ENCODE assay signal across 8 cellular contexts in the genomic region with DNA sequence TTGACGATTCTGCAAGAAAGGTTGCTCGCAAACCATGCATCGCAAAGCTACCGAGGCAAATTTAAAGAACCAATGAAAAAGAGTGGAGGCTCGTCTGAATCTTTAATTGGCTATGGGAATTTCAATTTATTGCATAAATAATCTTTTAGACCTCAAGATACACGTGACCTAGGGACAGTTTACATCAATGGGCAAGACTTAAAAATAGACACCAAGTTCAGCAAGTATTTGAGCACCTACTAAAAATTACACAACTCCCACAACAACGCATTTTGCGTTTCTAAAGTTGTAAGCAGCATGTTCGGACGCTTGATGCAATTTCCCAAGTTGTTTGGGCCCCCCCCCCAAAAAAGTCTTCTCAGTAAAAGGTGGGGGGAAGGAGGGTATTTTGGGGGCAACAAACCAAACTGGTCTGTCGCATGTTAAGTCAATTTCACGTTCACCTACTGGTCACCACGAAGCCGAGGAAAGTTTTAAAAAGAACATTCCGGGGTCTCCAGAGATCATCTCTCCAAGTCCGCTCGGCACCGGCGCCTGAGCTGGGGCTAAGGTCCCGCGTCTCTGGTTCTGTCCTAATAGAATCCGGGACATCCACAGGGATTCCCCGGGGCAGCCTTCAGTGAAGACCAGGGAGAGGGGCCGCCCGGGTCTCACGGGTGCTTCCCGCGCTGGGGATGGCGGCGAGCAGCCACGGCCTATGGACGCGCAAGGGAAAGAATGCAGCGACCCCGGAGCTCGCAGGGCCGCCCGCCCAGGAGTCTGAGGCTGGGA. TPM values are rescaled to one million over a fixed set of nuclear protein-coding genes. Genes with fewer than 3 reads are reported as not detected.
A peak's percentile ranks its signal among the peaks of the same experiment; 100 is the strongest.
DNase-seq lines count a peak whose midpoint lies in the region; ATAC-seq and TF ChIP-seq lines count a peak whose summit lies in the region.

No MANE protein-coding gene starts in this region.

- H3K9me3 ChIP-seq in SK-N-SH (no peaks in the 10 kb centered on the region), mucosa of rectum (ENCODE audit: control insufficient read depth in 2 of 2, low read length in 2 of 2) (no peaks in the 10 kb centered on the region)
- no peaks in the 10 kb centered on the region for H3K9me3 ChIP-seq in effector memory CD4-positive, alpha-beta T cell (ENCODE audit: control insufficient read depth, low read length)

- peaks cover 27 to 32% of the 10 kb centered on the region in 2 experiments; a peak in 3 of 4 replicates for H3K4me1 ChIP-seq in SK-N-SH (ENCODE audit: control insufficient read depth in 1 of 2, insufficient read depth in 2 of 2, low read depth in 1 of 2, low read length in 1 of 2)
- H3K4me1 ChIP-seq in effector memory CD4-positive, alpha-beta T cell (ENCODE audit: control insufficient read depth, insufficient read depth, low read length, poor library complexity, severe bottlenecking) = peaks cover 50% of the 10 kb centered on the region
- peaks cover 41 to 53% of the 10 kb centered on the region in 2 donors for H3K4me1 ChIP-seq in mucosa of rectum (ENCODE audit: control insufficient read depth in 2 of 2, insufficient read depth in 2 of 2, low read length in 2 of 2)

- H3F3A ChIP-seq in SK-N-SH (replicated peaks; ENCODE audit: insufficient read depth) = peaks cover 25% of the 10 kb centered on the region

- CTCF ChIA-PET in SK-N-SH (lab: Yijun Ruan, JAX) = interaction anchor here (0.7 to 2.3 kb wide), 7 partner anchors 9 to 31 kb away, joined by 3 to 11 read pairs (median 6); no protein-coding TSS in a partner anchor

- no peak for TF ChIP-seq RAD21 in SK-N-SH (IDR thresholded peaks at IDR 0.05; ENCODE audit: low read length)

- under 1% methylated on average over 20 of the region's 38 CpGs for WGBS in SK-N-SH (ENCODE audit: low lambda C conversion rate)

- peak; percentile 8 for ATAC-seq in HG03097 (IDR thresholded peaks at IDR 0.05; ENCODE audit: low FRiP score, unreplicated experiment)
- ATAC-seq in HG02852 (IDR thresholded peaks at IDR 0.05; ENCODE audit: unreplicated experiment) = no peak

- peak; percentile 56 for DNase-seq in NCI-H82 (lab: John Stamatoyannopoulos, UW)
- DNase-seq in NCI-H82 treated with DMSO at 0.1 percent for 48 hours (lab: John Stamatoyannopoulos, UW; ENCODE audit: unreplicated experiment) = no peak
- DNase-seq in SK-N-SH = no peak
- DNase-seq in effector memory CD4-positive, alpha-beta T cell = peak in 1 of 3 donors; percentile 5
- no peak for DNase-seq in NK-92 treated with Interleukin-12 subunit alpha and Interleukin-12 subunit beta, amount 100 ng/mL, for 24 hours (lab: John Stamatoyannopoulos, UW)

- H3K79me2 ChIP-seq in SK-N-SH (ENCODE audit: insufficient read depth) = peaks cover 92% of the 10 kb centered on the region

- peak overlapping the region; percentile 74 to 99 for H3K4me3 ChIP-seq in SK-N-SH (ENCODE audit: low read depth in 2 of 2, low read length in 1 of 2)
- H3K4me3 ChIP-seq in effector memory CD4-positive, alpha-beta T cell (ENCODE audit: insufficient read depth, low read depth, low read length, poor library complexity, severe bottlenecking) = peak overlapping the region; percentile 90
- H3K4me3 ChIP-seq in mucosa of rectum (ENCODE audit: low read length in 2 of 2) = peak overlapping the region; percentile 90 to 100

- POLR2A ChIA-PET in SK-N-SH (lab: Yijun Ruan, JAX) = interaction anchor here (0.8 to 1.6 kb wide), 2 partner anchors 9 to 29 kb away, joined by 3 to 5 read pairs; no protein-coding TSS in a partner anchor

- peak overlapping the region; percentile 12; the same call in 1 of the 2 replicates for H2AFZ ChIP-seq in SK-N-SH (ENCODE audit: low read depth)

- TF ChIP-seq CTCF in SK-N-SH (IDR thresholded peaks at IDR 0.05) = no peak

- H3K4me2 ChIP-seq in SK-N-SH = peak overlapping the region; percentile 73

- H3K36me3 ChIP-seq in SK-N-SH (replicated peaks in 1 of 2; ENCODE audit: control insufficient read depth in 1 of 2, insufficient read depth in 2 of 2, low read length in 1 of 2) = peaks cover 9 to 24% of the 10 kb centered on the region in 2 experiments
- no peaks in the 10 kb centered on the region for H3K36me3 ChIP-seq in effector memory CD4-positive, alpha-beta T cell (ENCODE audit: control insufficient read depth, insufficient read depth, low read length)
- peaks cover 4 to 6% of the 10 kb centered on the region in 2 donors for H3K36me3 ChIP-seq in mucosa of rectum (ENCODE audit: control insufficient read depth in 2 of 2, insufficient read depth in 2 of 2, low read length in 2 of 2)

- TF ChIP-seq EP300 in SK-N-SH (IDR thresholded peaks at IDR 0.05; ENCODE audit: borderline replicate concordance in 1 of 2, low read depth in 1 of 2, low read length in 1 of 2) = no peak

- peak overlapping the region; percentile 97 for H3K9ac ChIP-seq in SK-N-SH
- peak overlapping the region; percentile 95 for H3K9ac ChIP-seq in mucosa of rectum (ENCODE audit: low read depth in 1 of 2, low read length in 2 of 2)

- peak overlapping the region; percentile 96 to 100 for H3K27ac ChIP-seq in SK-N-SH (ENCODE audit: low read depth in 2 of 2, low read length in 1 of 2)
- peak overlapping the region; percentile 95 for H3K27ac ChIP-seq in effector memory CD4-positive, alpha-beta T cell (ENCODE audit: insufficient read depth, low read length, poor library complexity, severe bottlenecking)
- peak overlapping the region; percentile 99 for H3K27ac ChIP-seq in mucosa of rectum (ENCODE audit: low read depth in 2 of 2, low read length in 2 of 2)

- no peaks in the 10 kb centered on the region for H3K27me3 ChIP-seq in SK-N-SH (ENCODE audit: insufficient read depth)
- no peaks in the 10 kb centered on the region for H3K27me3 ChIP-seq in effector memory CD4-positive, alpha-beta T cell (replicated peaks; ENCODE audit: control insufficient read depth, insufficient read depth, low read length, poor library complexity, severe bottlenecking)
- H3K27me3 ChIP-seq in mucosa of rectum (ENCODE audit: control insufficient read depth in 2 of 2, insufficient read depth in 2 of 2, low read length in 2 of 2) = no peaks in the 10 kb centered on the region

- H3K9me2 ChIP-seq in SK-N-SH = no peaks in the 10 kb centered on the region

- peaks cover 41% of the 10 kb centered on the region for H4K20me1 ChIP-seq in SK-N-SH (ENCODE audit: insufficient read depth)

TF ChIP-seq in SK-N-SH, 30 proteins besides CTCF, POLR2A, EP300 and RAD21:
- TF ChIP-seq FOXM1 (IDR thresholded peaks at IDR 0.05; ENCODE audit: low read depth) (0 out of 2 replicates have a peak, but pooled peaks have one; percentile 9), CHD2 (IDR thresholded peaks at IDR 0.05; ENCODE audit: low read length, partially characterized antibody) (no peak)

RNA-seq across cellular contexts. Expression of a gene that starts 0.8 kb away (rescaled TPM):
- polyA plus RNA-seq in SK-N-SH (2012; rRNA removed) = 69.2 and 76.2 TPM in 2 replicates
- polyA plus RNA-seq in SK-N-SH (2012; cell fraction: cytosol; rRNA removed) = 54.8 and 71.2 TPM in 2 replicates
- polyA plus RNA-seq in SK-N-SH (2012; cell fraction: nucleus; rRNA removed) = 141 and 175 TPM in 2 replicates

RNA-seq across cellular contexts. Expression of a gene that starts 1.0 kb away (rescaled TPM):
- polyA plus RNA-seq in SK-N-SH (2012; rRNA removed) = 7.9 and 10.2 TPM in 2 replicates
- 9.4 and 9.5 TPM in 2 replicates for polyA plus RNA-seq in SK-N-SH (2012; cell fraction: cytosol; rRNA removed)
- 10.4 and 14.2 TPM in 2 replicates for polyA plus RNA-seq in SK-N-SH (2012; cell fraction: nucleus; rRNA removed)
